In genomic region chr3:45995370-45996192, GRCh38 we compare ENCODE assay signal across 8 cellular contexts. TPM values are rescaled to one million over a fixed set of nuclear protein-coding genes. Genes with fewer than 3 reads are reported as not detected.
DNase-seq lines count a peak whose midpoint lies in the region; ATAC-seq and TF ChIP-seq lines count a peak whose summit lies in the region.

Gene FYCO1 (minus strand): TSS chr3:45995824. CDS start chr3:45984910, 10,914 bp downstream.

- peak within 1 kb of the TSS; percentile 88 for H3K4me3 ChIP-seq in right cardiac atrium (ENCODE audit: low read length)
- peak within 1 kb of the TSS; percentile 89 to 92 for H3K4me3 ChIP-seq in uterus

- peaks cover 17% of the 10 kb centered on the region for H3K4me1 ChIP-seq in right cardiac atrium (ENCODE audit: control insufficient read depth, insufficient read depth, low read length)
- peaks cover 0 to 12% of the 10 kb centered on the region in 2 donors for H3K4me1 ChIP-seq in uterus

- H3K27me3 ChIP-seq in right cardiac atrium (ENCODE audit: control insufficient read depth, insufficient read depth) = no peaks in the 10 kb centered on the region
- H3K27me3 ChIP-seq in uterus = no peaks in the 10 kb centered on the region

- peak; percentile 70 to 87 for TF ChIP-seq POLR2A in uterus (IDR thresholded peaks at IDR 0.05)

- H3K36me3 ChIP-seq in uterus = no peaks in the 10 kb centered on the region

- peak; percentile 97 for DNase-seq in GM13976 (ENCODE audit: low spot score)
- DNase-seq in NCI-H1694 (lab: John Stamatoyannopoulos, UW) = peak; percentile 52
- DNase-seq in anterior cingulate cortex (lab: John Stamatoyannopoulos, UW) = peak; percentile 44 to 93 (median 85)
- peak; percentile 96 to 98 (median 98) for DNase-seq in right cardiac atrium
- DNase-seq in pulmonary artery endothelial cell (ENCODE audit: low read depth, low spot score) = peak; percentile 60
- peak; percentile 92 to 95 for DNase-seq in uterus

- no peaks in the 10 kb centered on the region for H3K9me3 ChIP-seq in right cardiac atrium (ENCODE audit: control insufficient read depth, low read length)
- H3K9me3 ChIP-seq in uterus = no peaks in the 10 kb centered on the region

- in situ Hi-C loops in GM13976 (cut with MboI; ENCODE audit: low sequenced_read_pairs, unreplicated experiment) = no loop called here

- intact Hi-C loops in T-helper 2 cell treated with Interferon-gamma antibody and Interleukin-4, amounts not matched to agents 100 ng/mL and 5 ng/mL, for 36 hours (cut with micrococcal nuclease) = loop anchor here (1.0 kb wide), 1 partner anchor 17 kb away; no protein-coding TSS in a partner anchor
- intact Hi-C loops in right cardiac atrium (cut with DNase I) (no loop called here), uterus (cut with DNase I; ENCODE audit: low total_unique reads) (no loop called here)

- WGBS in right cardiac atrium = 1% methylated on average over 62 of the region's 62 CpGs

- H3K27ac ChIP-seq in right cardiac atrium (ENCODE audit: low read length) (peak within 1 kb of the TSS; percentile 92), uterus (peak within 1 kb of the TSS; percentile 94 to 98)

- peak; percentile 89 for ATAC-seq in HG02763 (IDR thresholded peaks at IDR 0.05; ENCODE audit: unreplicated experiment)
- peak; percentile 97 to 99 for ATAC-seq in right cardiac atrium

- TF ChIP-seq CTCF in GM13976 (IDR thresholded peaks at IDR 0.05; ENCODE audit: borderline replicate concordance, control extremely low read depth, extremely low read depth, insufficient read depth, missing control alignments) (no peak), uterus (IDR thresholded peaks at IDR 0.05) (peak in 1 of 4 experiments; percentile 10)

RNA-seq across cellular contexts. Expression of gene FYCO1, which starts in this region (rescaled TPM):
- 15.7 and 17.3 TPM in 2 replicates for total RNA-seq in T-helper 2 cell treated with Interferon-gamma antibody and Interleukin-4, amounts not matched to agents 100 ng/mL and 5 ng/mL, for 36 hours
- total RNA-seq in right cardiac atrium = 100 to 1,000 TPM in 2 of 4 donors, 10 to 100 TPM in 2; 75.8 to 114 (median 97.0) TPM
- 62.7 TPM for polyA plus RNA-seq in right cardiac atrium
- 21.2 and 22.6 TPM in 2 replicates for total RNA-seq in pulmonary artery endothelial cell
- total RNA-seq in uterus = 10 to 100 TPM; 16.5 to 74.4 (median 27.8) TPM

Comparison
In these comparisons a context has a peak if more than half of its experiments do, and no peak if none do; other contexts are left out.
1. Peak in every context shown above with its lines: DNase-seq, ATAC-seq, H3K4me3 ChIP-seq and H3K27ac ChIP-seq.